5 cellular contexts compared by ENCODE assay signal in genomic region chr10:21558984-21559383, GRCh38. TPM values are rescaled to one million over a fixed set of nuclear protein-coding genes. Genes with fewer than 3 reads are reported as not detected.
DNase-seq lines count a peak whose midpoint lies in the region; ATAC-seq and TF ChIP-seq lines count a peak whose summit lies in the region.
"Not testable (repeated sequence)": the region's sequence is repeated elsewhere in the genome, so short reads cannot be mapped to it uniquely, and the experiment has no call there.

No MANE protein-coding gene starts in this region.

- DNase-seq in T-helper 17 cell; activated CD8-positive, alpha-beta memory T cell treated with anti-CD3 and anti-CD28 coated beads, Interleukin-2, amount 10 ng/mL, durations not matched to agents 7 days and 5 days; progenitor cell of endocrine pancreas (ENCODE audit: low spot score, unreplicated experiment): not testable (repeated sequence)

- not testable (repeated sequence) for H3K9me3 ChIP-seq in T-helper 17 cell (ENCODE audit: control insufficient read depth, low read length, poor library complexity, severe bottlenecking)

- H3K4me3 Mint-ChIP-seq in T-helper 17 cell; activated CD8-positive, alpha-beta memory T cell treated with anti-CD3 and anti-CD28 coated beads, Interleukin-2, amount 10 ng/mL, durations not matched to agents 7 days and 5 days; activated naive CD4-positive, alpha-beta T cell treated with anti-CD3 and anti-CD28 coated beads, Interleukin-2, amount 50 U/mL, for 24 hours; progenitor cell of endocrine pancreas (ENCODE audit: low read depth); stimulated activated memory B cell treated with anti-CD40 and anti-IgM and Interleukin-4, amounts not matched to agents 10 μg/mL and 1 μg/mL and 100 μg/mL, for 72 hours: not testable (repeated sequence)

- CTCF ChIA-PET in activated CD8-positive, alpha-beta memory T cell treated with anti-CD3 and anti-CD28 coated beads, Interleukin-2, amount 10 ng/mL, durations not matched to agents 7 days and 5 days (lab: Charles Lee) = not testable (repeated sequence)

- TF ChIP-seq CTCF in progenitor cell of endocrine pancreas (IDR thresholded peaks at IDR 0.05; ENCODE audit: unreplicated experiment) = not testable (repeated sequence)

- H3K36me3 Mint-ChIP-seq in T-helper 17 cell (ENCODE audit: low read depth) = not testable (repeated sequence)
- H3K36me3 Mint-ChIP-seq in activated CD8-positive, alpha-beta memory T cell treated with anti-CD3 and anti-CD28 coated beads, Interleukin-2, amount 10 ng/mL, durations not matched to agents 7 days and 5 days = peaks cover 49% of the 10 kb centered on the region
- peaks cover 20% of the 10 kb centered on the region for H3K36me3 Mint-ChIP-seq in activated naive CD4-positive, alpha-beta T cell treated with anti-CD3 and anti-CD28 coated beads, Interleukin-2, amount 50 U/mL, for 24 hours
- H3K36me3 Mint-ChIP-seq in progenitor cell of endocrine pancreas (ENCODE audit: insufficient read depth) = peaks cover 46% of the 10 kb centered on the region
- peaks cover 70% of the 10 kb centered on the region for H3K36me3 Mint-ChIP-seq in stimulated activated memory B cell treated with anti-CD40 and anti-IgM and Interleukin-4, amounts not matched to agents 10 μg/mL and 1 μg/mL and 100 μg/mL, for 72 hours

- ATAC-seq in T-helper 17 cell; activated CD8-positive, alpha-beta memory T cell treated with anti-CD3 and anti-CD28 coated beads, Interleukin-2, amount 10 ng/mL, durations not matched to agents 7 days and 5 days; stimulated activated memory B cell treated with anti-CD40 and anti-IgM and Interleukin-4, amounts not matched to agents 10 μg/mL and 1 μg/mL and 100 μg/mL, for 72 hours: not testable (repeated sequence)

- H3K4me1 Mint-ChIP-seq in T-helper 17 cell = peaks cover 18% of the 10 kb centered on the region
- not testable (repeated sequence) for H3K4me1 Mint-ChIP-seq in activated CD8-positive, alpha-beta memory T cell treated with anti-CD3 and anti-CD28 coated beads, Interleukin-2, amount 10 ng/mL, durations not matched to agents 7 days and 5 days; progenitor cell of endocrine pancreas (ENCODE audit: low read depth)
- peaks cover 37% of the 10 kb centered on the region for H3K4me1 Mint-ChIP-seq in activated naive CD4-positive, alpha-beta T cell treated with anti-CD3 and anti-CD28 coated beads, Interleukin-2, amount 50 U/mL, for 24 hours
- peaks cover 29% of the 10 kb centered on the region for H3K4me1 Mint-ChIP-seq in stimulated activated memory B cell treated with anti-CD40 and anti-IgM and Interleukin-4, amounts not matched to agents 10 μg/mL and 1 μg/mL and 100 μg/mL, for 72 hours

- H3K27me3 Mint-ChIP-seq in T-helper 17 cell; activated CD8-positive, alpha-beta memory T cell treated with anti-CD3 and anti-CD28 coated beads, Interleukin-2, amount 10 ng/mL, durations not matched to agents 7 days and 5 days; activated naive CD4-positive, alpha-beta T cell treated with anti-CD3 and anti-CD28 coated beads, Interleukin-2, amount 50 U/mL, for 24 hours; progenitor cell of endocrine pancreas; stimulated activated memory B cell treated with anti-CD40 and anti-IgM and Interleukin-4, amounts not matched to agents 10 μg/mL and 1 μg/mL and 100 μg/mL, for 72 hours: not testable (repeated sequence)

- not testable (repeated sequence) for H3K9me3 Mint-ChIP-seq in activated CD8-positive, alpha-beta memory T cell treated with anti-CD3 and anti-CD28 coated beads, Interleukin-2, amount 10 ng/mL, durations not matched to agents 7 days and 5 days (ENCODE audit: low read depth); activated naive CD4-positive, alpha-beta T cell treated with anti-CD3 and anti-CD28 coated beads, Interleukin-2, amount 50 U/mL, for 24 hours; progenitor cell of endocrine pancreas (ENCODE audit: low read depth); stimulated activated memory B cell treated with anti-CD40 and anti-IgM and Interleukin-4, amounts not matched to agents 10 μg/mL and 1 μg/mL and 100 μg/mL, for 72 hours

- H3K27ac Mint-ChIP-seq in T-helper 17 cell (peak overlapping the region; percentile 66), progenitor cell of endocrine pancreas (peak overlapping the region; percentile 25)
- H3K27ac Mint-ChIP-seq in activated CD8-positive, alpha-beta memory T cell treated with anti-CD3 and anti-CD28 coated beads, Interleukin-2, amount 10 ng/mL, durations not matched to agents 7 days and 5 days = peak overlapping the region; percentile 35
- peak overlapping the region; percentile 39 for H3K27ac Mint-ChIP-seq in activated naive CD4-positive, alpha-beta T cell treated with anti-CD3 and anti-CD28 coated beads, Interleukin-2, amount 50 U/mL, for 24 hours
- H3K27ac Mint-ChIP-seq in stimulated activated memory B cell treated with anti-CD40 and anti-IgM and Interleukin-4, amounts not matched to agents 10 μg/mL and 1 μg/mL and 100 μg/mL, for 72 hours = peak overlapping the region; percentile 55

RNA-seq across cellular contexts. Expression of gene MLLT10, which starts 25.0 kb away (rescaled TPM):
- total RNA-seq in T-helper 17 cell (10 to 100 TPM; 68.6 to 72.0 TPM), progenitor cell of endocrine pancreas (55.7 and 65.6 TPM in 2 replicates)
- total RNA-seq in activated CD8-positive, alpha-beta memory T cell treated with anti-CD3 and anti-CD28 coated beads, Interleukin-2, amount 10 ng/mL, durations not matched to agents 7 days and 5 days = 10 to 100 TPM; 42.2 to 65.2 TPM

RNA-seq across cellular contexts. Expression of gene SKIDA1, which starts 33.5 kb away (rescaled TPM):
- total RNA-seq in T-helper 17 cell (under 1 TPM; 0.34 to 0.37 TPM), progenitor cell of endocrine pancreas (13.6 and 15.3 TPM in 2 replicates)
- under 1 TPM; 0.26 to 0.29 TPM for total RNA-seq in activated CD8-positive, alpha-beta memory T cell treated with anti-CD3 and anti-CD28 coated beads, Interleukin-2, amount 10 ng/mL, durations not matched to agents 7 days and 5 days

Comparison
In these comparisons a context has a peak if more than half of its experiments do, and no peak if none do; other contexts are left out.
1. RNA of gene SKIDA1, which starts 33.5 kb away (total RNA-seq): 13.6 to 15.3 TPM in progenitor cell of endocrine pancreas; 0.34 to 0.37 TPM in T-helper 17 cell and 0.26 to 0.29 TPM in activated CD8-positive, alpha-beta memory T cell treated with anti-CD3 and anti-CD28 coated beads, Interleukin-2, amount 10 ng/mL, durations not matched to agents 7 days and 5 days; every median in the first group is over 10 times any median in the second.
2. Peak in every context shown above with its lines, with median percentiles within 50 percentile points of each other: H3K27ac Mint-ChIP-seq.